Comparison of ENCODE assay signal across 14 cellular contexts in genomic region chr2:23430263-23430662, GRCh38. TPM values are rescaled to one million over a fixed set of nuclear protein-coding genes. Genes with fewer than 3 reads are reported as not detected.
DNase-seq lines count a peak whose midpoint lies in the region; TF ChIP-seq lines count a peak whose summit lies in the region.
"Had no signal": no experiment of that assay in that cellular context is flagged by ENCODE, and none has a peak within 500 bp of the region (broad histone marks: within the 10 kb centered on the region; RNA-seq: fewer than 3 reads in every experiment).

No MANE protein-coding gene starts in this region.

- peak overlapping the region; percentile 88 for H3K27ac ChIP-seq in stomach smooth muscle (ENCODE audit: low read length)
- H3K27ac ChIP-seq in Karpas-422 (ENCODE audit: low read length), result no peak overlapping the region
- H3K27ac ChIP-seq: prostate gland had no signal

- no peak overlapping the region for H3K4me2 ChIP-seq in Karpas-422 (ENCODE audit: low read depth, low read length, poor library complexity, severe bottlenecking)

- H4K20me1 ChIP-seq in Karpas-422 (ENCODE audit: insufficient read depth, low read depth, low read length), result peaks cover 33% of the 10 kb centered on the region; the same call in 1 of the 2 replicates

- DNase-seq in HS-27A (ENCODE audit: low read depth) (peak; percentile 67), astrocyte of the spinal cord (ENCODE audit: low read depth, low spot score) (peak; percentile 86), iris pigment epithelial cell (ENCODE audit: low read depth) (peak; percentile 86), DMS153 (lab: John Stamatoyannopoulos, UW) (no peak), Karpas-422 (no peak)
- no peak for DNase-seq in stimulated activated CD4-positive, alpha-beta T cell treated with anti-CD3 and anti-CD28 coated beads, Interleukin-12 subunit alpha, Interleukin-12 subunit beta, amount 100 ng/mL, for 4 hours
- DNase-seq: activated CD4-positive, CD25-positive, alpha-beta regulatory T cell treated with anti-CD3 and anti-CD28 coated beads, Interleukin-2, amount 50 U/mL, for 72 hours; activated T-cell treated with anti-CD3 and anti-CD28 coated beads, Interleukin-2, amount 50 U/mL, for 72 hours; Caco-2; central memory CD4-positive, alpha-beta T cell; mucosa of descending colon; NCI-H2171 treated with DMSO at 0.1 percent for 48 hours had no signal

- H3K9me3 ChIP-seq in stomach smooth muscle (ENCODE audit: control insufficient read depth in 2 of 2, low read length in 2 of 2) (no peaks in the 10 kb centered on the region), Karpas-422 (ENCODE audit: low read length) (no peaks in the 10 kb centered on the region)
- H3K9me3 ChIP-seq: Caco-2, mucosa of descending colon, prostate gland had no signal

- H3K27me3 ChIP-seq in stomach smooth muscle (ENCODE audit: control insufficient read depth in 1 of 2, insufficient read depth in 2 of 2, low read length in 2 of 2) (no peaks in the 10 kb centered on the region), Karpas-422 (ENCODE audit: low read length) (no peaks in the 10 kb centered on the region)

- H3K9me2 ChIP-seq in Karpas-422 (replicated peaks; ENCODE audit: insufficient read depth, low read length), result no peaks in the 10 kb centered on the region

- H3K36me3 ChIP-seq in stomach smooth muscle (ENCODE audit: control insufficient read depth in 2 of 2, insufficient read depth in 2 of 2, low read length in 2 of 2) (no peaks in the 10 kb centered on the region), Karpas-422 (ENCODE audit: insufficient read depth, low read length) (no peaks in the 10 kb centered on the region)
- H3K36me3 ChIP-seq: prostate gland had no signal

- in situ Hi-C loops in astrocyte of the spinal cord (cut with HindIII; ENCODE audit: low sequenced_read_pairs), result no loop called here

- H3K4me3 ChIP-seq in astrocyte of the spinal cord (ENCODE audit: low read depth, low read length) (no peak overlapping the region), stomach smooth muscle (ENCODE audit: low read length in 2 of 2) (no peak overlapping the region), Karpas-422 (ENCODE audit: low read length) (no peak overlapping the region)
- H3K4me3 ChIP-seq: mucosa of descending colon, prostate gland had no signal

- H3K9ac ChIP-seq in stomach smooth muscle (ENCODE audit: low read length in 2 of 2) (peak overlapping the region; percentile 47 to 62), Karpas-422 (ENCODE audit: low read length) (no peak overlapping the region)

- no peaks in the 10 kb centered on the region for H3K79me2 ChIP-seq in Karpas-422 (ENCODE audit: low read length)

- no peak for TF ChIP-seq CTCF in astrocyte of the spinal cord (IDR thresholded peaks at IDR 0.05; ENCODE audit: low read depth, low read length)

- H3K4me1 ChIP-seq in stomach smooth muscle (ENCODE audit: control insufficient read depth, insufficient read depth, low read length) (peaks cover 56% of the 10 kb centered on the region), Karpas-422 (ENCODE audit: low read length) (no peaks in the 10 kb centered on the region)
- H3K4me1 ChIP-seq: Caco-2, prostate gland had no signal

- H2AFZ ChIP-seq in Karpas-422 (ENCODE audit: low read length), result no peak overlapping the region

RNA-seq across cellular contexts. Expression of gene KLHL29, which starts 45.3 kb away (rescaled TPM):
- 3.2 and 3.8 TPM in 2 replicates for total RNA-seq in Karpas-422 (2014; rRNA removed; shearing (Covaris generic); ENCODE audit: low replicate concordance)

Comparison
In these comparisons a context has a peak if more than half of its experiments do, and no peak if none do; other contexts are left out.
1. DNase-seq: peak in HS-27A (single experiment), astrocyte of the spinal cord (single experiment) and iris pigment epithelial cell (single experiment); none in DMS153 (single experiment), Karpas-422 (single experiment) and stimulated activated CD4-positive, alpha-beta T cell treated with anti-CD3 and anti-CD28 coated beads, Interleukin-12 subunit alpha, Interleukin-12 subunit beta, amount 100 ng/mL, for 4 hours (single experiment).